In genomic region chr12:13000935-13001724, GRCh38 we compare ENCODE assay signal across 7 cellular contexts. TPM values are rescaled to one million over a fixed set of nuclear protein-coding genes. Genes with fewer than 3 reads are reported as not detected.
A peak's percentile ranks its signal among the peaks of the same experiment; 100 is the strongest.
DNase-seq lines count a peak whose midpoint lies in the region; ATAC-seq and TF ChIP-seq lines count a peak whose summit lies in the region.

No MANE protein-coding gene starts in this region.

- no peaks in the 10 kb centered on the region for H3K9me3 ChIP-seq in right atrium auricular region

- peak; percentile 50 for DNase-seq in HT-29 (ENCODE audit: low spot score)
- DNase-seq in SW480 (ENCODE audit: low spot score): peak; percentile 74
- no peak for DNase-seq in astrocyte of the cerebellum (ENCODE audit: low read depth)
- no peak for DNase-seq in right atrium auricular region (ENCODE audit: low spot score)
- peak in 9 of 10 donors; percentile 21 to 92 (median 50) for DNase-seq in posterior cingulate gyrus

- no peaks in the 10 kb centered on the region for H3K36me3 ChIP-seq in right atrium auricular region

- H3K4me3 ChIP-seq in astrocyte of the cerebellum (ENCODE audit: low read depth, low read length) (peak overlapping the region; percentile 54), right atrium auricular region (peak overlapping the region; percentile 47 to 77)

- intact Hi-C loops in posterior cingulate gyrus (cut with DNase I): loop anchor here (5.0 kb wide), 2 partner anchors 41 to 96 kb away; partner anchors contain the start of gene FAM234B

- no peaks in the 10 kb centered on the region for H3K27me3 ChIP-seq in right atrium auricular region

- peak overlapping the region; percentile 92 for H3K27ac ChIP-seq in right atrium auricular region

- ATAC-seq in HG02623 (IDR thresholded peaks at IDR 0.05; ENCODE audit: unreplicated experiment): no peak

- in situ Hi-C loops in astrocyte of the cerebellum (cut with HindIII; ENCODE audit: low sequenced_read_pairs): no loop called here

- H3K4me1 ChIP-seq in right atrium auricular region: peaks cover 0 to 49% of the 10 kb centered on the region in 2 donors

- peak; percentile 26 for TF ChIP-seq CTCF in GM12873 (IDR thresholded peaks at IDR 0.05; ENCODE audit: insufficient read depth, low read depth, low read length, missing control alignments)
- peak; percentile 18 for TF ChIP-seq CTCF in astrocyte of the cerebellum (IDR thresholded peaks at IDR 0.05; ENCODE audit: low read depth, low read length, missing control alignments)
- TF ChIP-seq CTCF in right atrium auricular region (IDR thresholded peaks at IDR 0.05): peak; percentile 27 to 73

RNA-seq across cellular contexts. Expression of gene HEBP1, which starts 1.1 kb away (rescaled TPM):
- 0.46 and 1.0 TPM in 2 replicates for total RNA-seq in HT-29 (2014; rRNA removed; shearing (Covaris generic))
- 10 to 100 TPM; 29.4 to 30.0 TPM for total RNA-seq in right atrium auricular region

RNA-seq across cellular contexts. Expression of gene FAM234B, which starts 43.1 kb away (rescaled TPM):
- total RNA-seq in HT-29 (2014; rRNA removed; shearing (Covaris generic)): 0.26 and 0.76 TPM in 2 replicates
- 1 to 10 TPM; 1.7 to 4.6 TPM for total RNA-seq in right atrium auricular region

RNA-seq across cellular contexts. Expression of gene GPRC5D, which starts 49.2 kb away (rescaled TPM):
- not detected in 2 replicates for total RNA-seq in HT-29 (2014; rRNA removed; shearing (Covaris generic))
- not detected for total RNA-seq in right atrium auricular region

Comparison
In these comparisons a context has a peak if more than half of its experiments do, and no peak if none do; other contexts are left out.
1. DNase-seq: peak in HT-29 (single experiment), SW480 (single experiment) and posterior cingulate gyrus (9 of 10); none in astrocyte of the cerebellum (single experiment) and right atrium auricular region (single experiment).
2. RNA of gene HEBP1, which starts 1.1 kb away (total RNA-seq): 29.4 to 30.0 TPM in right atrium auricular region; 0.46 to 1.0 TPM in HT-29; every median in the first group is over 10 times any median in the second.
3. Peak in every context shown above with its lines, with median percentiles within 50 percentile points of each other: CTCF ChIP-seq.